1 cellular context compared by ENCODE assay signal in the genomic region with DNA sequence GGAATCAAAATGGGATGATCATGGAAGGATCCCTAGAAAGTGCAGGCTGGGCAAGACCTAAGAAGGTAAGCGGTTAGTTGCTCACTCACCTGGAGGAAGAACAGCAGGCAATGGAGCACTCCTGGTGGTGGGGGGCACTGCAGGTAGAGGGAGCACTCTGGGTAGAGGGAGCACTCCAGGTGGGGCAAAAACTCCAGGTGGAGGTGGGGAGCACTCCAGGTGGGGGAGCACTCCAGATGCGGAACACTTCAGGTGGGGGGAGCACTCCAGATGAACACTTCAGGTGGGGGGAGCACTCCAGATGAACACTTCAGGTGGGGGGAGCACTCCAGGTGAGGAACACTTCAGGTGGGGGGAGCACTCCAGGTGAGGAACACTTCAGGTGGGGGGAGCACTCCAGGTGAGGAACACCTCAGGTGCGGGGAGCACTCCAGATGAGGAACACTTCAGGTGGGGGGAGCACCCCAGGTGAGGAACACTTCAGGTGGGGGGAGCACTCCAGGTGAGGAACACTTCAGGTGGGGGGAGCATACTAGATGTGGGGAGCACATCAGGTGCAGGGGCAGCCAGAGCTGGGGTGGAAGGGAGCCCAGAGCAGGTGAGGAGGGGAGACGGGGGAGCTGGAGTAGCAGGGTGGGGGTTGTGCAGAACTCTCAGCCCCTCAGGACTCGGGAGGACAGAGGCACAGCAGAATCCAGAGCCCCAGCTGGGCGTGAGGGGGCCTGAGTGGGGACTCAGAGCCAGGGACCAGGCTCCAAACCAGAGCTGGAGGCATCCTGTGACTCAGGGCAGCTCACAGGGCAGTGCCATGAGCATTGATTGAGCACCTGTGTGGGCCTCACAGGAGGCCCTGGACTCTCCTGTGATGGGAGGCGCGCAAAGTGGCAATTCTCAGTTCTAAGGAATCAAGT.
TF ChIP-seq lines count a peak whose summit lies in the region.

No MANE protein-coding gene starts in this region.

TF ChIP-seq in WTC11, 78 proteins besides CTCF, POLR2A, EP300 and RAD21 (continued from another document):
- TF ChIP-seq, protein P1, sequence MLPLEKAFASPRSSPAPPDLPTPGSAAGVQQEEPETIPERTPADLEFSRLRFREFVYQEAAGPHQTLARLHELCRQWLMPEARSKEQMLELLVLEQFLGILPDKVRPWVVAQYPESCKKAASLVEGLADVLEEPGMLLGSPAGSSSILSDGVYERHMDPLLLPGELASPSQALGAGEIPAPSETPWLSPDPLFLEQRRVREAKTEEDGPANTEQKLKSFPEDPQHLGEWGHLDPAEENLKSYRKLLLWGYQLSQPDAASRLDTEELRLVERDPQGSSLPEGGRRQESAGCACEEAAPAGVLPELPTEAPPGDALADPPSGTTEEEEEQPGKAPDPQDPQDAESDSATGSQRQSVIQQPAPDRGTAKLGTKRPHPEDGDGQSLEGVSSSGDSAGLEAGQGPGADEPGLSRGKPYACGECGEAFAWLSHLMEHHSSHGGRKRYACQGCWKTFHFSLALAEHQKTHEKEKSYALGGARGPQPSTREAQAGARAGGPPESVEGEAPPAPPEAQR (CRISPR knock-in tag; IDR thresholded peaks at IDR 0.05): no peak
- TF ChIP-seq TEAD1 (CRISPR knock-in tag; IDR thresholded peaks at IDR 0.05): no peak
- no peak for TF ChIP-seq ZNF121 (CRISPR knock-in tag; IDR thresholded peaks at IDR 0.05)
- TF ChIP-seq JAZF1 (CRISPR knock-in tag; IDR thresholded peaks at IDR 0.05): no peak
